8 cellular contexts compared by ENCODE assay signal in genomic region chr17:51056813-51057510, GRCh38.
DNase-seq lines count a peak whose midpoint lies in the region; TF ChIP-seq lines count a peak whose summit lies in the region.

No MANE protein-coding gene starts in this region.

- peaks cover 67% of the 10 kb centered on the region for H3K79me2 ChIP-seq in mammary epithelial cell (ENCODE audit: insufficient read depth, low read length)

- no peak overlapping the region for H2AFZ ChIP-seq in mammary epithelial cell (ENCODE audit: low read depth, low read length)

- in situ Hi-C loops in mammary epithelial cell (cut with MboI; ENCODE audit: low sequenced_read_pairs in 2 of 2), result no loop called here

- H3K27ac ChIP-seq in mammary epithelial cell (ENCODE audit: insufficient read depth, low read depth, low read length) (peak overlapping the region; percentile 41), spleen (peak overlapping the region in 5 of 8 donors; percentile 31 to 55 (median 36))

- WGBS in mammary epithelial cell (ENCODE audit: low coverage, missing lambda C conversion rate), result 100% methylated on average over 1 of the region's 1 CpG
- 68 to 80% (median 77%) methylated on average over 1 of the region's 1 CpG for WGBS in spleen, 5 donors

- intact Hi-C loops in mammary epithelial cell (cut with micrococcal nuclease), result loop anchor here (1.0 to 5.0 kb wide), 4 partner anchors 56 to 205 kb away; partner anchors contain the start of genes NME1 and SPAG9
- intact Hi-C loops in spleen (cut with DNase I; ENCODE audit: low total_unique reads), result loop anchor here (5.0 kb wide), 1 partner anchor 55 kb away; no protein-coding TSS in a partner anchor

- TF ChIP-seq CTCF in mammary epithelial cell (conservative IDR thresholded peaks at IDR 0.05 in 1 of 2, IDR thresholded peaks at IDR 0.05 in 1 of 2; ENCODE audit: extremely low read depth in 1 of 2, insufficient read depth in 1 of 2, low read depth in 1 of 2, low read length in 2 of 2) (peak; percentile 59 to 65), spleen (IDR thresholded peaks at IDR 0.05 in 8 of 11, conservative IDR thresholded peaks at IDR 0.05 in 3 of 11) (peak in 9 of 11 experiments; percentile 44 to 70 (median 51))

- TF ChIP-seq POLR2A in spleen (IDR thresholded peaks at IDR 0.05), result no peak

- no peaks in the 10 kb centered on the region for H3K27me3 ChIP-seq in H7 (ENCODE audit: control insufficient read depth, insufficient read depth, low read length)
- H3K27me3 ChIP-seq in mammary epithelial cell (ENCODE audit: insufficient read depth, low read length), result no peaks in the 10 kb centered on the region
- H3K27me3 ChIP-seq in spleen (replicated peaks in 1 of 7), result no peaks in the 10 kb centered on the region

- no TSS peak for BruUV-seq in mammary epithelial cell (replicated peaks; lab: Mats Ljungman, UMichigan)

- peak overlapping the region; percentile 51 for H3K4me2 ChIP-seq in mammary epithelial cell (ENCODE audit: insufficient read depth, low read depth, low read length)

- dilution Hi-C loops in mammary epithelial cell (cut with HindIII; ENCODE audit: low sequenced_read_pairs), result loop anchor here (5.0 kb wide), 1 partner anchor 80 kb away; no protein-coding TSS in a partner anchor

- DNase-seq in NCI-H1417 (lab: John Stamatoyannopoulos, UW), result peak; percentile 4 to 74 (median 39)
- DNase-seq in NCI-H1417 treated with DMSO at 0.1 percent for 48 hours (lab: John Stamatoyannopoulos, UW), result no peak
- peak; percentile 24 for DNase-seq in H7
- DNase-seq in NCI-H82 (lab: John Stamatoyannopoulos, UW), result peak; percentile 70
- peak; percentile 89 for DNase-seq in mammary epithelial cell
- DNase-seq in iPS-NIHi11 (ENCODE audit: low spot score), result peak; percentile 62
- no peak for DNase-seq in spleen
- DNase-seq in cortex of kidney (lab: John Stamatoyannopoulos, UW), result no peak

- H3K4me1 ChIP-seq in mammary epithelial cell (ENCODE audit: insufficient read depth, low read length) (peaks cover 14% of the 10 kb centered on the region), spleen (peaks cover 3 to 55% (median 25%) of the 10 kb centered on the region in 6 donors)

- CTCF ChIA-PET in mammary epithelial cell (lab: Charles Lee; ENCODE audit: low non-redundant PET), result interaction anchor here (0.6 to 1.1 kb wide), 7 partner anchors 9 to 289 kb away, joined by 3 to 9 read pairs (median 5); partner anchors contain the start of gene NME1

- H3K9ac ChIP-seq in mammary epithelial cell (ENCODE audit: insufficient read depth, low read length), result peak overlapping the region; percentile 53

- no peaks in the 10 kb centered on the region for H4K20me1 ChIP-seq in mammary epithelial cell (ENCODE audit: insufficient read depth, low read length)

- H3K36me3 ChIP-seq in H7 (replicated peaks; ENCODE audit: control insufficient read depth, insufficient read depth, low read length), result no peaks in the 10 kb centered on the region
- no peaks in the 10 kb centered on the region for H3K36me3 ChIP-seq in mammary epithelial cell (ENCODE audit: insufficient read depth, low read length)
- H3K36me3 ChIP-seq in spleen, result peaks cover 0 to 9% (median 0%) of the 10 kb centered on the region in 6 donors

- H3K4me3 ChIP-seq in H7 (ENCODE audit: insufficient read depth, low read depth, low read length), result no peak overlapping the region
- no peak overlapping the region for H3K4me3 ChIP-seq in mammary epithelial cell (replicated peaks in 1 of 3; ENCODE audit: insufficient read depth in 1 of 3, low read depth in 2 of 3, low read length in 3 of 3)
- no peak overlapping the region for H3K4me3 ChIP-seq in spleen

- no peaks in the 10 kb centered on the region for H3K9me3 ChIP-seq in mammary epithelial cell (replicated peaks; ENCODE audit: insufficient read depth, low read length)
- H3K9me3 ChIP-seq in spleen, result no peaks in the 10 kb centered on the region

Comparison
In these comparisons a context has a peak if more than half of its experiments do, and no peak if none do; other contexts are left out.
1. DNase-seq: peak in NCI-H1417 (3 of 3), H7 (single experiment), NCI-H82 (single experiment), mammary epithelial cell (single experiment) and iPS-NIHi11 (single experiment); none in NCI-H1417 treated with DMSO at 0.1 percent for 48 hours (single experiment), spleen (single experiment) and cortex of kidney (single experiment).